In the genomic region with DNA sequence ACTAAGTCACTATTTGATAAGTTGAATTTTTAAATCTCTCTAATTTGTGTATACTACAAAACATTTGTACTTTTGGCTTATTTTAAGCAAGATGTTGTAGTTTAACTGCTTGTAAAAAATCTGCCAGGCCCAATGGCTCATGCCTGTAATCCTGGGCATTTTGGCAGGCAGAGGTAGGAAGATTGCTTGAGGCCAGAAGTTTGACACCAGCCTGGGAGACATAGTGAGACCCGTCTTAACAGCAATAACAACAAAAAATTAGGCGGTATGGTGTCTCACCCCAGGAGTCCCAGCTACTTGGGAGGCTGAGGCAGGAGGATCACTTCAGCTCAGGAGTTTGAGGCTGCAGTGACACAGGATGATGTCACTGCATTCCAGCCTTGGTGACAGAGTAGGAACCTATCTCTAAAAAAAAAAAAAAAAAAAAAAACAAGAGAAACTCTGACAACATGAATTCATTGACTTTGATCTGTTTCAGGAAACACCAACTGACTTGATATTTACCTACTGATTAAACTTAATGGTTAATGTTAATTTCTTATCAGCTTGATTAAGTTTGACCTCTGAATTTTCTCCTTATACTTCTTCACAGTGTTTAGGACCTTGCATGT, we compare ENCODE assay signal across 19 cellular contexts. TPM values are rescaled to one million over a fixed set of nuclear protein-coding genes. Genes with fewer than 3 reads are reported as not detected.
DNase-seq lines count a peak whose midpoint lies in the region; ATAC-seq, FAIRE-seq and TF ChIP-seq lines count a peak whose summit lies in the region.
"Had no signal": no experiment of that assay in that cellular context is flagged by ENCODE, and none has a peak within 500 bp of the region (broad histone marks: within the 10 kb centered on the region; RNA-seq: fewer than 3 reads in every experiment).

No MANE protein-coding gene starts in this region.

- H2AK5ac ChIP-seq in H9 (ENCODE audit: insufficient read length, low read length), result no peak overlapping the region

- H2BK5ac ChIP-seq in H9 (ENCODE audit: insufficient read length, low read length), result no peak overlapping the region

- no peaks in the 10 kb centered on the region for H3K9me3 ChIP-seq in H9 (ENCODE audit: control insufficient read depth, low read depth, low read length)
- no peaks in the 10 kb centered on the region for H3K9me3 ChIP-seq in SK-N-SH
- H3K9me3 ChIP-seq in small intestine (ENCODE audit: control insufficient read depth, low read depth), result no peaks in the 10 kb centered on the region
- H3K9me3 ChIP-seq: uterus had no signal

- no CpG with 5 or more reads among the region's 2 CpGs for WGBS in H9 (ENCODE audit: extremely low coverage, insufficient read length, low lambda C conversion rate)
- WGBS in SK-N-SH (ENCODE audit: low lambda C conversion rate), result 100% methylated on average over 2 of the region's 2 CpGs
- 86 to 94% (median 88%) methylated on average over 2 of the region's 2 CpGs for WGBS in small intestine, 3 donors

- H4K5ac ChIP-seq in H9 (ENCODE audit: insufficient read length, low read depth, low read length), result no peak overlapping the region

- no peak overlapping the region for H2BK120ac ChIP-seq in H9 (ENCODE audit: low read depth, low read length, poor library complexity, severe bottlenecking)

- no peaks in the 10 kb centered on the region for H3K23me2 ChIP-seq in H9 (ENCODE audit: insufficient read length, low read depth, low read length, poor library complexity, severe bottlenecking)

- H4K20me1 ChIP-seq in H9 (ENCODE audit: control insufficient read depth, insufficient read depth, insufficient read length), result no peaks in the 10 kb centered on the region
- no peaks in the 10 kb centered on the region for H4K20me1 ChIP-seq in SK-N-SH (ENCODE audit: insufficient read depth)

- H3K79me2 ChIP-seq in H9 (ENCODE audit: insufficient read depth, low read length), result peaks cover 7% of the 10 kb centered on the region; the same call in 1 of the 2 replicates
- no peaks in the 10 kb centered on the region for H3K79me2 ChIP-seq in SK-N-SH (ENCODE audit: insufficient read depth)

- H3F3A ChIP-seq in SK-N-SH (replicated peaks; ENCODE audit: insufficient read depth), result peaks cover 29% of the 10 kb centered on the region

- H3K4me2 ChIP-seq in H9 (ENCODE audit: insufficient read depth, insufficient read length, low read length) (no peak overlapping the region), SK-N-SH (0 out of 2 replicates have a peak overlapping the region, but pooled peaks have one; percentile 1)

- H3K27ac Mint-ChIP-seq in H9, result peak overlapping the region in 2 of 3 experiments; percentile 37 to 44; a peak in 1 of 7 replicates
- H3K27ac Mint-ChIP-seq: activated CD4-positive, alpha-beta memory T cell treated with anti-CD3 and anti-CD28 coated beads for 36 hours; activated T-helper 1 cell treated with anti-CD3 and anti-CD28 coated beads, Interleukin-12 subunit alpha, Interleukin-12 subunit beta, Interleukin-2, Interleukin-4 antibody, amounts not matched to agents 30 ng/mL and 10 ng/mL and 1 ng/mL, durations not matched to agents 14 hours and 24 hours and 36 hours; dendritic cell treated with granulocyte-macrophage colony-stimulating factor and Interleukin-4, amounts not matched to agents 40 ng/mL and 50 ng/mL, for 4 days; natural killer cell had no signal

- no peak overlapping the region for H3T11ph ChIP-seq in H9 (ENCODE audit: low read length)

- H3K4ac ChIP-seq in H9 (ENCODE audit: low read depth, low read length), result no peak overlapping the region

- DNase-seq in H9, result no peak
- no peak for DNase-seq in SK-N-SH
- peak; percentile 30 for DNase-seq in glomerular visceral epithelial cell (ENCODE audit: extremely low spot score)
- peak; percentile 85 for DNase-seq in small intestine
- DNase-seq in NK-92 treated with Interleukin-12 subunit alpha and Interleukin-12 subunit beta, amount 100 ng/mL, for 24 hours (lab: John Stamatoyannopoulos, UW), result no peak
- DNase-seq in hypothalamus (lab: John Stamatoyannopoulos, UW), result no peak
- DNase-seq: activated CD4-positive, alpha-beta memory T cell treated with anti-CD3 and anti-CD28 coated beads for 36 hours; islet precursor cell; Kasumi-1; natural killer cell; NCI-H2029 treated with DMSO at 0.1 percent for 48 hours; SHP77; stimulated activated CD4-positive, alpha-beta T cell treated with anti-CD3 and anti-CD28 coated beads, Interleukin-4, amount 100 ng/mL, for 1 hour; uterus had no signal

- H3K4me3 ChIP-seq in SK-N-SH (ENCODE audit: low read depth in 2 of 2, low read length in 1 of 2), result no peak overlapping the region
- H3K4me3 ChIP-seq in small intestine (ENCODE audit: low read depth in 1 of 2, low read length in 2 of 2), result no peak overlapping the region
- H3K4me3 ChIP-seq: uterus had no signal

- H3K36me3 ChIP-seq in SK-N-SH (replicated peaks in 1 of 2; ENCODE audit: control insufficient read depth in 1 of 2, insufficient read depth in 2 of 2, low read length in 1 of 2) (no peaks in the 10 kb centered on the region), small intestine (ENCODE audit: control insufficient read depth in 2 of 2, insufficient read depth in 2 of 2, low read length in 2 of 2) (no peaks in the 10 kb centered on the region)
- H3K36me3 ChIP-seq: uterus had no signal

- H3K56ac ChIP-seq in H9 (ENCODE audit: insufficient read length, low read depth, low read length), result no peak overlapping the region

- H4K8ac ChIP-seq in H9 (replicated peaks; ENCODE audit: insufficient read length, low read depth, low read length), result no peak overlapping the region

- peaks cover 0 to 3% (median 2%) of the 10 kb centered on the region in 3 experiments; a peak in 2 of 7 replicates for H3K36me3 Mint-ChIP-seq in H9 (ENCODE audit: insufficient read depth in 1 of 3, low read depth in 3 of 3)
- H3K36me3 Mint-ChIP-seq: activated CD4-positive, alpha-beta memory T cell treated with anti-CD3 and anti-CD28 coated beads for 36 hours; natural killer cell had no signal

- no peak overlapping the region for H3K9ac ChIP-seq in H9 (ENCODE audit: extremely low read depth, insufficient read length, low read length)
- H3K9ac ChIP-seq in SK-N-SH, result no peak overlapping the region

- H3K23ac ChIP-seq in H9 (ENCODE audit: insufficient read length, low read depth, low read length), result no peak overlapping the region

- H3K14ac ChIP-seq in H9 (ENCODE audit: insufficient read depth, low read length), result no peak overlapping the region

- CTCF ChIA-PET in SK-N-SH (lab: Yijun Ruan, JAX), result no interaction called here

- ATAC-seq in GM21576 (IDR thresholded peaks at IDR 0.05; ENCODE audit: unreplicated experiment) (no peak), HG03139 (IDR thresholded peaks at IDR 0.05; ENCODE audit: unreplicated experiment) (no peak)
- ATAC-seq: natural killer cell had no signal

- no peaks in the 10 kb centered on the region for H3K27me3 ChIP-seq in H9 (ENCODE audit: insufficient read depth, low read length)
- no peaks in the 10 kb centered on the region for H3K27me3 ChIP-seq in SK-N-SH (ENCODE audit: insufficient read depth)
- no peaks in the 10 kb centered on the region for H3K27me3 ChIP-seq in small intestine (ENCODE audit: control insufficient read depth in 2 of 2, insufficient read depth in 2 of 2, low read length in 2 of 2)
- H3K27me3 ChIP-seq: uterus had no signal

- TF ChIP-seq CTCF in H9 (conservative IDR thresholded peaks at IDR 0.05), result no peak
- TF ChIP-seq CTCF in SK-N-SH (IDR thresholded peaks at IDR 0.05), result no peak

- no peak for TF ChIP-seq RAD21 in SK-N-SH (IDR thresholded peaks at IDR 0.05; ENCODE audit: low read length)

- no peak overlapping the region for H2BK12ac ChIP-seq in H9 (ENCODE audit: insufficient read length, low read depth, low read length)

- H3K4me1 ChIP-seq in H9 (ENCODE audit: insufficient read depth, low read length) (peaks cover 9% of the 10 kb centered on the region; the same call in 1 of the 2 replicates), SK-N-SH (ENCODE audit: control insufficient read depth in 1 of 2, insufficient read depth in 2 of 2, low read depth in 1 of 2, low read length in 1 of 2) (peaks cover 0 to 24% of the 10 kb centered on the region in 2 experiments; a peak in 2 of 4 replicates), small intestine (ENCODE audit: control insufficient read depth in 2 of 2, insufficient read depth in 1 of 2, low read depth in 1 of 2, low read length in 1 of 2) (peaks cover 4 to 6% of the 10 kb centered on the region in 2 donors)
- H3K4me1 ChIP-seq: uterus had no signal

- POLR2A ChIA-PET in SK-N-SH (lab: Yijun Ruan, JAX), result no interaction called here

- H2AFZ ChIP-seq in H9 (ENCODE audit: low read length), result no peak overlapping the region
- H2AFZ ChIP-seq in SK-N-SH (ENCODE audit: low read depth), result no peak overlapping the region; the same call in 1 of the 2 replicates

- H3K4me3 Mint-ChIP-seq in H9, result no peak overlapping the region
- H3K4me3 Mint-ChIP-seq: activated CD4-positive, alpha-beta memory T cell treated with anti-CD3 and anti-CD28 coated beads for 36 hours; activated T-helper 1 cell treated with anti-CD3 and anti-CD28 coated beads, Interleukin-12 subunit alpha, Interleukin-12 subunit beta, Interleukin-2, Interleukin-4 antibody, amounts not matched to agents 30 ng/mL and 10 ng/mL and 1 ng/mL, durations not matched to agents 14 hours and 24 hours and 36 hours; dendritic cell treated with granulocyte-macrophage colony-stimulating factor and Interleukin-4, amounts not matched to agents 40 ng/mL and 50 ng/mL, for 4 days; natural killer cell had no signal

- H3K4me1 Mint-ChIP-seq in H9, result peaks cover 35 to 38% of the 10 kb centered on the region in 2 experiments
- H3K4me1 Mint-ChIP-seq: natural killer cell had no signal

- no peak for FAIRE-seq in small intestine (lab: Jason Lieb, UNC)
- FAIRE-seq: frontal cortex had no signal

- no peak for TF ChIP-seq EP300 in SK-N-SH (IDR thresholded peaks at IDR 0.05; ENCODE audit: borderline replicate concordance in 1 of 2, low read depth in 1 of 2, low read length in 1 of 2)

- H3K79me1 ChIP-seq in H9 (ENCODE audit: insufficient read depth, low read depth, low read length, poor library complexity, severe bottlenecking), result peaks cover 7% of the 10 kb centered on the region

- no peak overlapping the region for H4K91ac ChIP-seq in H9 (ENCODE audit: insufficient read length, low read depth, low read length)

- no peaks in the 10 kb centered on the region for H3K9me3 Mint-ChIP-seq in H9
- H3K9me3 Mint-ChIP-seq: activated CD4-positive, alpha-beta memory T cell treated with anti-CD3 and anti-CD28 coated beads for 36 hours; dendritic cell treated with granulocyte-macrophage colony-stimulating factor and Interleukin-4, amounts not matched to agents 40 ng/mL and 50 ng/mL, for 4 days had no signal

- no peaks in the 10 kb centered on the region for H3K9me2 ChIP-seq in SK-N-SH

- no peaks in the 10 kb centered on the region for H3K27me3 Mint-ChIP-seq in H9 (ENCODE audit: low read depth)
- H3K27me3 Mint-ChIP-seq: activated CD4-positive, alpha-beta memory T cell treated with anti-CD3 and anti-CD28 coated beads for 36 hours had no signal

- no peak overlapping the region for H2BK15ac ChIP-seq in H9 (ENCODE audit: low read depth, low read length)

- no peak overlapping the region for H3K18ac ChIP-seq in H9 (ENCODE audit: insufficient read length, low read depth, low read length)

- no peak overlapping the region for H2BK20ac ChIP-seq in H9 (ENCODE audit: low read depth, low read length, poor library complexity, severe bottlenecking)

- no peak overlapping the region for H3K27ac ChIP-seq in H9 (ENCODE audit: insufficient read length, low read depth, low read length)
- peak overlapping the region; percentile 53 to 75; a peak in 3 of 4 replicates for H3K27ac ChIP-seq in SK-N-SH (ENCODE audit: low read depth in 2 of 2, low read length in 1 of 2)
- H3K27ac ChIP-seq in small intestine (ENCODE audit: low read depth in 1 of 2, low read length in 1 of 2), result peak overlapping the region in 1 of 2 donors; percentile 60
- H3K27ac ChIP-seq: uterus had no signal

RNA-seq across cellular contexts. Expression of a gene that starts 8.9 kb away (rescaled TPM):
- total RNA-seq in H9 (2021), result 24.9 and 28.2 TPM in 2 replicates
- polyA plus RNA-seq in SK-N-SH (2012; rRNA removed) (1.3 and 2.2 TPM in 2 replicates), small intestine (1 to 10 TPM in 1 of 3 donors, under 1 TPM in 2; 0.67 to 2.3 (median 0.81) TPM)
- polyA plus RNA-seq in SK-N-SH (2012; cell fraction: cytosol; rRNA removed), result 1.2 and 1.3 TPM in 2 replicates
- 1.6 and 1.8 TPM in 2 replicates for polyA plus RNA-seq in SK-N-SH (2012; cell fraction: nucleus; rRNA removed)
- total RNA-seq: activated T-helper 1 cell treated with anti-CD3 and anti-CD28 coated beads, Interleukin-12 subunit alpha, Interleukin-12 subunit beta, Interleukin-2, Interleukin-4 antibody, amounts not matched to agents 30 ng/mL and 10 ng/mL and 1 ng/mL, durations not matched to agents 14 hours and 24 hours and 36 hours had no signal

Comparison
In these comparisons a context has a peak if more than half of its experiments do, and no peak if none do; other contexts are left out.
1. DNase-seq: peak in glomerular visceral epithelial cell (single experiment) and small intestine (single experiment); none in H9 (single experiment), SK-N-SH (single experiment), NK-92 treated with Interleukin-12 subunit alpha and Interleukin-12 subunit beta, amount 100 ng/mL, for 24 hours (single experiment) and hypothalamus (0 of 51).